In genomic region chr1:207884276-207885029, GRCh38 we compare ENCODE assay signal across 8 cellular contexts. TPM values are rescaled to one million over a fixed set of nuclear protein-coding genes. Genes with fewer than 3 reads are reported as not detected.
DNase-seq lines count a peak whose midpoint lies in the region; ATAC-seq and TF ChIP-seq lines count a peak whose summit lies in the region.

No MANE protein-coding gene starts in this region.

- intact Hi-C loops in activated T-helper 2 cell treated with anti-CD3 and anti-CD28 coated beads, Interferon-gamma antibody, Interleukin-2, Interleukin-4, amounts not matched to agents 10 μg/mL and 5 μg/mL and 100 μg/mL, durations not matched to agents 14 hours and 24 hours and 36 hours (cut with micrococcal nuclease), result loop anchor here (1.0 to 5.0 kb wide), 2 partner anchors 79 to 132 kb away; partner anchors contain the start of gene CD46
- intact Hi-C loops in vagina (cut with DNase I), result loop anchor here (5.0 to 10.0 kb wide), 2 partner anchors 78 to 350 kb away; no protein-coding TSS in a partner anchor

- H2BK12ac ChIP-seq in mesenchymal stem cell (ENCODE audit: low read length in 2 of 2), result peak overlapping the region in 1 of 2 experiments; percentile 18

- H3K4ac ChIP-seq in mesenchymal stem cell (ENCODE audit: low read depth in 1 of 2, low read length in 2 of 2), result no peak overlapping the region

- no peak overlapping the region for H4K91ac ChIP-seq in mesenchymal stem cell (ENCODE audit: low read length)

- peak overlapping the region; percentile 85 for H3K4me3 Mint-ChIP-seq in stimulated activated naive CD8-positive, alpha-beta T cell treated with anti-CD3 and anti-CD28 coated beads, Interleukin-15, Interleukin-2, amounts not matched to agents 100 ng/mL and 50 ng/mL, for 24 hours
- H3K4me3 Mint-ChIP-seq in activated T-helper 2 cell treated with anti-CD3 and anti-CD28 coated beads, Interferon-gamma antibody, Interleukin-2, Interleukin-4, amounts not matched to agents 10 μg/mL and 5 μg/mL and 100 μg/mL, durations not matched to agents 14 hours and 24 hours and 36 hours (ENCODE audit: low read depth), result no peak overlapping the region
- no peak overlapping the region for H3K4me3 Mint-ChIP-seq in osteocyte (ENCODE audit: unreplicated experiment)

- no peak for TF ChIP-seq POLR2A in vagina (IDR thresholded peaks at IDR 0.05)

- H3K4me1 ChIP-seq in mesenchymal stem cell (ENCODE audit: control insufficient read depth, insufficient read depth, low read depth, low read length) (peaks cover 4% of the 10 kb centered on the region), vagina (peaks cover 48% of the 10 kb centered on the region)

- no peaks in the 10 kb centered on the region for H3K27me3 ChIP-seq in mesenchymal stem cell (ENCODE audit: control insufficient read depth in 1 of 2, insufficient read depth in 1 of 2, low read length in 2 of 2)
- no peaks in the 10 kb centered on the region for H3K27me3 ChIP-seq in vagina

- H3K9me3 ChIP-seq in mesenchymal stem cell (ENCODE audit: control insufficient read depth, low read length), result no peaks in the 10 kb centered on the region
- no peaks in the 10 kb centered on the region for H3K9me3 ChIP-seq in vagina

- H2BK120ac ChIP-seq in mesenchymal stem cell (ENCODE audit: low read depth, low read length), result no peak overlapping the region

- H3K27ac ChIP-seq in mesenchymal stem cell (ENCODE audit: low read length, poor library complexity, severe bottlenecking), result no peak overlapping the region
- peak overlapping the region; percentile 85 for H3K27ac ChIP-seq in vagina

- H3K9me3 Mint-ChIP-seq in stimulated activated naive CD8-positive, alpha-beta T cell treated with anti-CD3 and anti-CD28 coated beads, Interleukin-15, Interleukin-2, amounts not matched to agents 100 ng/mL and 50 ng/mL, for 24 hours, result no peaks in the 10 kb centered on the region
- no peaks in the 10 kb centered on the region for H3K9me3 Mint-ChIP-seq in activated T-helper 2 cell treated with anti-CD3 and anti-CD28 coated beads, Interferon-gamma antibody, Interleukin-2, Interleukin-4, amounts not matched to agents 10 μg/mL and 5 μg/mL and 100 μg/mL, durations not matched to agents 14 hours and 24 hours and 36 hours
- H3K9me3 Mint-ChIP-seq in osteocyte (ENCODE audit: unreplicated experiment), result no peaks in the 10 kb centered on the region

- H3K23ac ChIP-seq in mesenchymal stem cell (ENCODE audit: low read length in 2 of 2), result no peak overlapping the region

- H3K4me3 ChIP-seq in mesenchymal stem cell (ENCODE audit: insufficient read depth in 1 of 2, low read depth in 1 of 2, low read length in 2 of 2), result no peak overlapping the region
- no peak overlapping the region for H3K4me3 ChIP-seq in vagina

- no peak overlapping the region for H3K4me2 ChIP-seq in mesenchymal stem cell (ENCODE audit: low read length, poor library complexity, severe bottlenecking)

- no peak overlapping the region for H3K18ac ChIP-seq in mesenchymal stem cell (ENCODE audit: low read depth in 1 of 2, low read length in 2 of 2)

- H2BK5ac ChIP-seq in mesenchymal stem cell (ENCODE audit: low read depth, low read length, poor library complexity, severe bottlenecking), result no peak overlapping the region

- no peaks in the 10 kb centered on the region for H3K27me3 Mint-ChIP-seq in stimulated activated naive CD8-positive, alpha-beta T cell treated with anti-CD3 and anti-CD28 coated beads, Interleukin-15, Interleukin-2, amounts not matched to agents 100 ng/mL and 50 ng/mL, for 24 hours
- H3K27me3 Mint-ChIP-seq in activated T-helper 2 cell treated with anti-CD3 and anti-CD28 coated beads, Interferon-gamma antibody, Interleukin-2, Interleukin-4, amounts not matched to agents 10 μg/mL and 5 μg/mL and 100 μg/mL, durations not matched to agents 14 hours and 24 hours and 36 hours (ENCODE audit: low read depth), result peaks cover 2% of the 10 kb centered on the region
- peaks cover 8% of the 10 kb centered on the region for H3K27me3 Mint-ChIP-seq in osteocyte (ENCODE audit: unreplicated experiment)

- no peak for TF ChIP-seq CTCF in vagina (IDR thresholded peaks at IDR 0.05)
- no peak for TF ChIP-seq CTCF in osteocyte (IDR thresholded peaks at IDR 0.05)

- no peaks in the 10 kb centered on the region for H3K36me3 Mint-ChIP-seq in stimulated activated naive CD8-positive, alpha-beta T cell treated with anti-CD3 and anti-CD28 coated beads, Interleukin-15, Interleukin-2, amounts not matched to agents 100 ng/mL and 50 ng/mL, for 24 hours (ENCODE audit: low read depth)
- no peaks in the 10 kb centered on the region for H3K36me3 Mint-ChIP-seq in activated T-helper 2 cell treated with anti-CD3 and anti-CD28 coated beads, Interferon-gamma antibody, Interleukin-2, Interleukin-4, amounts not matched to agents 10 μg/mL and 5 μg/mL and 100 μg/mL, durations not matched to agents 14 hours and 24 hours and 36 hours (ENCODE audit: low read depth)
- no peaks in the 10 kb centered on the region for H3K36me3 Mint-ChIP-seq in osteocyte (ENCODE audit: unreplicated experiment)

- H2AK5ac ChIP-seq in mesenchymal stem cell (ENCODE audit: low read length, severe bottlenecking), result no peak overlapping the region

- 90% methylated on average over 9 of the region's 9 CpGs for WGBS in mesenchymal stem cell

- H2AFZ ChIP-seq in mesenchymal stem cell (ENCODE audit: low read depth, low read length), result peak overlapping the region; percentile 3

- H3K14ac ChIP-seq in mesenchymal stem cell (ENCODE audit: low read length in 2 of 2), result no peak overlapping the region

- H2BK15ac ChIP-seq in mesenchymal stem cell (ENCODE audit: low read depth, poor library complexity, severe bottlenecking), result no peak overlapping the region

- no peaks in the 10 kb centered on the region for H3K79me1 ChIP-seq in mesenchymal stem cell (replicated peaks; ENCODE audit: low read length, poor library complexity, severe bottlenecking)

- peak overlapping the region; percentile 92 for H4K8ac ChIP-seq in mesenchymal stem cell (ENCODE audit: low read length)

- no peak for DNase-seq in stimulated activated naive CD8-positive, alpha-beta T cell treated with anti-CD3 and anti-CD28 coated beads, Interleukin-15, Interleukin-2, amounts not matched to agents 100 U/mL and 50 U/mL, for 24 hours
- no peak for DNase-seq in activated T-helper 2 cell treated with anti-CD3 and anti-CD28 coated beads, Interferon-gamma antibody, Interleukin-2, Interleukin-4, amounts not matched to agents 10 μg/mL and 5 μg/mL and 100 μg/mL, durations not matched to agents 14 hours and 24 hours and 36 hours (ENCODE audit: low spot score)
- no peak for DNase-seq in mesenchymal stem cell
- DNase-seq in vagina (ENCODE audit: extremely low spot score in 2 of 2), result peak in 1 of 2 donors; percentile 83
- DNase-seq in NCI-H69 (lab: John Stamatoyannopoulos, UW), result no peak
- no peak for DNase-seq in osteocyte (ENCODE audit: extremely low spot score, unreplicated experiment)
- DNase-seq in NCI-H1048 (lab: John Stamatoyannopoulos, UW), result no peak

- no peak for ATAC-seq in stimulated activated naive CD8-positive, alpha-beta T cell treated with anti-CD3 and anti-CD28 coated beads, Interleukin-15, Interleukin-2, amounts not matched to agents 100 U/mL and 50 U/mL, for 24 hours

- peak overlapping the region; percentile 33 for H3K9ac ChIP-seq in mesenchymal stem cell (ENCODE audit: low read length)

- H3K4me1 Mint-ChIP-seq in stimulated activated naive CD8-positive, alpha-beta T cell treated with anti-CD3 and anti-CD28 coated beads, Interleukin-15, Interleukin-2, amounts not matched to agents 100 ng/mL and 50 ng/mL, for 24 hours (ENCODE audit: low read depth), result peaks cover 37% of the 10 kb centered on the region
- peaks cover 44% of the 10 kb centered on the region for H3K4me1 Mint-ChIP-seq in activated T-helper 2 cell treated with anti-CD3 and anti-CD28 coated beads, Interferon-gamma antibody, Interleukin-2, Interleukin-4, amounts not matched to agents 10 μg/mL and 5 μg/mL and 100 μg/mL, durations not matched to agents 14 hours and 24 hours and 36 hours (ENCODE audit: low read depth)
- peaks cover 21% of the 10 kb centered on the region for H3K4me1 Mint-ChIP-seq in osteocyte (ENCODE audit: unreplicated experiment)

- H3K36me3 ChIP-seq in mesenchymal stem cell (ENCODE audit: control insufficient read depth in 1 of 2, insufficient read depth in 2 of 2, low read depth in 1 of 2, low read length in 2 of 2) (no peaks in the 10 kb centered on the region), vagina (no peaks in the 10 kb centered on the region)

- H3K27ac Mint-ChIP-seq in stimulated activated naive CD8-positive, alpha-beta T cell treated with anti-CD3 and anti-CD28 coated beads, Interleukin-15, Interleukin-2, amounts not matched to agents 100 ng/mL and 50 ng/mL, for 24 hours, result peak overlapping the region; percentile 94
- H3K27ac Mint-ChIP-seq in activated T-helper 2 cell treated with anti-CD3 and anti-CD28 coated beads, Interferon-gamma antibody, Interleukin-2, Interleukin-4, amounts not matched to agents 10 μg/mL and 5 μg/mL and 100 μg/mL, durations not matched to agents 14 hours and 24 hours and 36 hours, result peak overlapping the region; percentile 94
- H3K27ac Mint-ChIP-seq in osteocyte (ENCODE audit: unreplicated experiment), result no peak overlapping the region

RNA-seq across cellular contexts. Expression of gene CD34, which starts 26.5 kb away (rescaled TPM):
- not detected in 2 replicates for total RNA-seq in activated T-helper 2 cell treated with anti-CD3 and anti-CD28 coated beads, Interferon-gamma antibody, Interleukin-2, Interleukin-4, amounts not matched to agents 10 μg/mL and 5 μg/mL and 100 μg/mL, durations not matched to agents 14 hours and 24 hours and 36 hours
- 0.10 TPM for polyA plus RNA-seq in mesenchymal stem cell (2013, experiment 1 of 2)
- 0.10 TPM for polyA plus RNA-seq in mesenchymal stem cell (2013, experiment 2 of 2)
- total RNA-seq in vagina, result 57.5 TPM
- total RNA-seq in osteocyte, result not detected in 2 replicates

Comparison
In these comparisons a context has a peak if more than half of its experiments do, and no peak if none do; other contexts are left out.
1. RNA of gene CD34, which starts 26.5 kb away (total RNA-seq): 57.5 TPM in vagina (single experiment); not detected in osteocyte and not detected in activated T-helper 2 cell treated with anti-CD3 and anti-CD28 coated beads, Interferon-gamma antibody, Interleukin-2, Interleukin-4, amounts not matched to agents 10 μg/mL and 5 μg/mL and 100 μg/mL, durations not matched to agents 14 hours and 24 hours and 36 hours; every median in the first group is over 10 times any median in the second.